9 cellular contexts compared by ENCODE assay signal in the genomic region with DNA sequence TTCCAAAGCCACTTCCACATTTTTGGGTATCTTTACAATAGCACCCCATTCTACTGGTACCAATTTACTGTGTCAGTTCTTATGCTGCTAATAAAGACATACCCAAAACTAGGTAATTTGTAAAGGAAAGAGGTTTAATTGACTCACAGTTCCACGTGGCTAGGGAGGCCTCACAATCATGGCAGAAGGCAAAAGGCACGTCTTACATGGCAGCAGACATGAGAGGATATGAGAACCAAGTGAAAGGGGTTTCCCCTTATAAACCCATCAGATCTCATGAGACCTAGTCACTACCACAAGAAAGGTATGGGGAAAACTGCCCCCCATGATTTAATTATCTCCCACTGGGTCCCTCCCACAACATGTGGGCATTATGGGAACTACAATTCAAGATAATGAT. TPM values are rescaled to one million over a fixed set of nuclear protein-coding genes. Genes with fewer than 3 reads are reported as not detected.
"Had no signal": no experiment of that assay in that cellular context is flagged by ENCODE, and none has a peak within 500 bp of the region (broad histone marks: within the 10 kb centered on the region; RNA-seq: fewer than 3 reads in every experiment).

No MANE protein-coding gene starts in this region.

RNA-seq across cellular contexts. Expression of a gene that starts 48.0 kb away (rescaled TPM):
- total RNA-seq: activated B cell treated with CpG ODN at 0.5 μM for 24 hours; activated CD4-positive, alpha-beta T cell treated with anti-CD3 and anti-CD28 coated beads, Interleukin-2, amount 10 ng/mL, durations not matched to agents 7 days and 5 days; activated CD8-positive, alpha-beta memory T cell treated with anti-CD3 and anti-CD28 coated beads for 36 hours; activated CD8-positive, alpha-beta memory T cell treated with anti-CD3 and anti-CD28 coated beads, Interleukin-2, amount 10 ng/mL, durations not matched to agents 7 days and 5 days; activated CD8-positive, alpha-beta T cell treated with anti-CD3 and anti-CD28 coated beads, Interleukin-2, amount 10 ng/mL, durations not matched to agents 7 days and 5 days; activated T-helper 1 cell treated with anti-CD3 and anti-CD28 coated beads, Interleukin-12 subunit alpha, Interleukin-12 subunit beta, Interleukin-2, Interleukin-4 antibody, amounts not matched to agents 30 ng/mL and 10 ng/mL and 1 ng/mL, durations not matched to agents 14 hours and 24 hours and 36 hours; chondrocyte; endothelial cell of umbilical vein; glomerular endothelial cell had no signal
